ENCODE assay signal across 8 cellular contexts in the genomic region with DNA sequence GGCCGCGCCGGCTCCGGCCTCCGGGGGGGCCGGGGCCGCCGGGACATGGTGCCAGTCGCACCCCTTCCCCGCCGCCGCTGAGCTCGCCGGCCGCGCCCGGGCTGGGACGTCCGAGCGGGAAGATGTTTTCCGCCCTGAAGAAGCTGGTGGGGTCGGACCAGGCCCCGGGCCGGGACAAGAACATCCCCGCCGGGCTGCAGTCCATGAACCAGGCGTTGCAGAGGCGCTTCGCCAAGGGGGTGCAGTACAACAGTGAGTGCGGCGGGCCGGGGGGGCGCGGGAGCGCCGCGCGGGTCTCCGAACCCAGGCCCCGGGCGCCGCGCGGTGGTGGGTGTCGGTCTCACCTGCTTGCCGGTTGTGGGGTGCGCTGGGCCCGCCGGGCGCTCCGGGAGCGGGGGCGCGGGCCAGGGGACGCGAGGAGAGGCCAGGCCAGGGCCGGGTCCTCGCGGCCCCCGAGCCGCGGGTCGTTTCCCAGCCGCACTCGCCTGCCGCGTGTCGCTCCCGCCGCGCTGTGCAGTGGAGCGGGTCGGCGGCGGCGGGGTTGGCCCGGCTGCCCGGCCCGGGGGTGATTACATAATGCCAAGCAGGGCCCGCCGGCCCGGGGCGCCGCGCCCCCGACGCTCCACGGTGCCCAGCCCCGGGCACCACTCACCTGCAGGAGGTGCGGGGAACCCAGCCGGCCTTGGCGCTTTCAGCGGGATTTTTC. TPM values are rescaled to one million over a fixed set of nuclear protein-coding genes. Genes with fewer than 3 reads are reported as not detected.
DNase-seq lines count a peak whose midpoint lies in the region; ATAC-seq and TF ChIP-seq lines count a peak whose summit lies in the region.

No MANE protein-coding gene starts in this region.

- H3K9me3 ChIP-seq in AG04450 (ENCODE audit: control insufficient read depth, insufficient read depth, low read length): no peaks in the 10 kb centered on the region; the same call in 1 of the 2 replicates
- no peaks in the 10 kb centered on the region for H3K9me3 ChIP-seq in suprapubic skin

- POLR2A ChIA-PET in AG04450 (lab: Yijun Ruan, JAX): interaction anchor here (1.0 kb wide), 2 partner anchors 14 to 18 kb away, joined by 3 read pairs; no protein-coding TSS in a partner anchor
- POLR2A ChIA-PET in activated CD4-positive, alpha-beta T cell treated with anti-CD3 and anti-CD28 coated beads for 36 hours (lab: Charles Lee): no interaction called here

- H3K4me3 ChIP-seq in AG04450 (ENCODE audit: low read depth, low read length) (peak overlapping the region; percentile 78), suprapubic skin (peak overlapping the region; percentile 97)

- DNase-seq in AG04450 (ENCODE audit: low read depth, low spot score): no peak
- DNase-seq in activated CD4-positive, alpha-beta T cell treated with anti-CD3 and anti-CD28 coated beads for 36 hours: peak; percentile 57
- peak; percentile 39 for DNase-seq in effector CD4-positive, alpha-beta T cell
- DNase-seq in midbrain (lab: John Stamatoyannopoulos, UW): peak; percentile 37
- DNase-seq in suprapubic skin (ENCODE audit: low spot score in 2 of 2): no peak
- no peak for DNase-seq in globus pallidus (ENCODE audit: low spot score)

- TF ChIP-seq EP300 in suprapubic skin (IDR thresholded peaks at IDR 0.05): no peak

- H3K36me3 Mint-ChIP-seq in activated CD4-positive, alpha-beta T cell treated with anti-CD3 and anti-CD28 coated beads for 36 hours (ENCODE audit: low read depth): peaks cover 18% of the 10 kb centered on the region

- intact Hi-C loops in activated CD4-positive, alpha-beta T cell treated with anti-CD3 and anti-CD28 coated beads for 36 hours (cut with DNase I, micrococcal nuclease): loop anchor here in 1 of 2 experiments (10.0 kb wide), 1 partner anchor 693 kb away; the partner anchor contains the start of gene TMEM250

- peaks cover 5% of the 10 kb centered on the region for H3K36me3 ChIP-seq in suprapubic skin

- no peaks in the 10 kb centered on the region for H3K27me3 Mint-ChIP-seq in activated CD4-positive, alpha-beta T cell treated with anti-CD3 and anti-CD28 coated beads for 36 hours

- TF ChIP-seq POLR2A in suprapubic skin (IDR thresholded peaks at IDR 0.05): no peak

- TF ChIP-seq CTCF in AG04450 (IDR thresholded peaks at IDR 0.05; ENCODE audit: low read depth, low read length) (no peak), suprapubic skin (IDR thresholded peaks at IDR 0.05) (no peak)

- H3K27ac Mint-ChIP-seq in activated CD4-positive, alpha-beta T cell treated with anti-CD3 and anti-CD28 coated beads for 36 hours: no peak overlapping the region

- H3K4me1 ChIP-seq in suprapubic skin: peaks cover 36% of the 10 kb centered on the region

- peaks cover 38% of the 10 kb centered on the region for H3K4me1 Mint-ChIP-seq in activated CD4-positive, alpha-beta T cell treated with anti-CD3 and anti-CD28 coated beads for 36 hours

- no peaks in the 10 kb centered on the region for H3K9me3 Mint-ChIP-seq in activated CD4-positive, alpha-beta T cell treated with anti-CD3 and anti-CD28 coated beads for 36 hours (ENCODE audit: low read depth)

- H3K4me3 Mint-ChIP-seq in activated CD4-positive, alpha-beta T cell treated with anti-CD3 and anti-CD28 coated beads for 36 hours: peak overlapping the region; percentile 73

- H3K27me3 ChIP-seq in AG04450 (ENCODE audit: control insufficient read depth, insufficient read depth, low read length) (no peaks in the 10 kb centered on the region), suprapubic skin (no peaks in the 10 kb centered on the region)

- H3K27ac ChIP-seq in AG04450 (ENCODE audit: low read depth, low read length) (no peak overlapping the region), suprapubic skin (peak overlapping the region; percentile 91)

- WGBS in suprapubic skin: 0% methylated on average over 3 of the region's 93 CpGs

- CTCF ChIA-PET in AG04450 (lab: Charles Lee): interaction anchor here (2.6 kb wide), 1 partner anchor 15 kb away, joined by 12 read pairs; no protein-coding TSS in a partner anchor
- CTCF ChIA-PET in activated CD4-positive, alpha-beta T cell treated with anti-CD3 and anti-CD28 coated beads for 36 hours (lab: Charles Lee): interaction anchor here (0.6 to 4.8 kb wide), 5 partner anchors 14 to 349 kb away, joined by 3 to 21 read pairs (median 5); partner anchors contain the start of gene AJM1

- peak; percentile 37 for ATAC-seq in GM19324 (IDR thresholded peaks at IDR 0.05; ENCODE audit: low FRiP score, unreplicated experiment)
- peak; percentile 37 for ATAC-seq in HG03342 (IDR thresholded peaks at IDR 0.05; ENCODE audit: unreplicated experiment)
- ATAC-seq in activated CD4-positive, alpha-beta T cell treated with anti-CD3 and anti-CD28 coated beads for 36 hours: peak; percentile 32

RNA-seq across cellular contexts. Expression of gene RABL6, which starts 0.5 kb away (rescaled TPM):
- 35.4 and 41.1 TPM in 2 replicates for polyA plus RNA-seq in AG04450 (2011; rRNA removed)
- polyA minus RNA-seq in AG04450 (2011; rRNA and poly(A)+ RNA removed): 48.7 and 53.3 TPM in 2 replicates
- 10 to 100 TPM; 66.2 to 71.8 TPM for total RNA-seq in activated CD4-positive, alpha-beta T cell treated with anti-CD3 and anti-CD28 coated beads for 36 hours
- 10 to 100 TPM; 54.2 to 70.7 (median 61.0) TPM for total RNA-seq in suprapubic skin

RNA-seq across cellular contexts. Expression of gene CCDC183, which starts 12.1 kb away (rescaled TPM):
- 0.05 and 0.21 TPM in 2 replicates for polyA plus RNA-seq in AG04450 (2011; rRNA removed)
- polyA minus RNA-seq in AG04450 (2011; rRNA and poly(A)+ RNA removed): 0.55 TPM in 1 of 2 replicates, not detected in the other
- under 1 TPM; 0.47 to 0.55 TPM for total RNA-seq in activated CD4-positive, alpha-beta T cell treated with anti-CD3 and anti-CD28 coated beads for 36 hours
- 10 to 100 TPM in 1 of 4 donors, 1 to 10 TPM in 3; 1.1 to 10.3 (median 2.3) TPM for total RNA-seq in suprapubic skin

RNA-seq across cellular contexts. Expression of gene TMEM141, which starts 17.1 kb away (rescaled TPM):
- 34.9 and 44.3 TPM in 2 replicates for polyA plus RNA-seq in AG04450 (2011; rRNA removed)
- 9.3 and 18.9 TPM in 2 replicates for polyA minus RNA-seq in AG04450 (2011; rRNA and poly(A)+ RNA removed)
- total RNA-seq in activated CD4-positive, alpha-beta T cell treated with anti-CD3 and anti-CD28 coated beads for 36 hours: 10 to 100 TPM; 30.9 to 47.1 TPM
- 100 to 1,000 TPM in 2 of 4 donors, 10 to 100 TPM in 2; 71.1 to 148 (median 115) TPM for total RNA-seq in suprapubic skin

RNA-seq across cellular contexts. Expression of gene AJM1, which starts 34.0 kb away (rescaled TPM):
- polyA plus RNA-seq in AG04450 (2011; rRNA removed): 0.26 and 0.42 TPM in 2 replicates
- 0.22 and 0.23 TPM in 2 replicates for polyA minus RNA-seq in AG04450 (2011; rRNA and poly(A)+ RNA removed)
- total RNA-seq in activated CD4-positive, alpha-beta T cell treated with anti-CD3 and anti-CD28 coated beads for 36 hours: 1 to 10 TPM; 4.3 to 4.8 TPM
- total RNA-seq in suprapubic skin: 1 to 10 TPM; 1.6 to 3.1 (median 2.2) TPM

RNA-seq across cellular contexts. Expression of gene PHPT1, which starts 41.0 kb away (rescaled TPM):
- polyA plus RNA-seq in AG04450 (2011; rRNA removed): 91.6 and 116 TPM in 2 replicates
- polyA minus RNA-seq in AG04450 (2011; rRNA and poly(A)+ RNA removed): 22.2 and 26.3 TPM in 2 replicates
- 10 to 100 TPM; 94.5 to 98.9 TPM for total RNA-seq in activated CD4-positive, alpha-beta T cell treated with anti-CD3 and anti-CD28 coated beads for 36 hours
- total RNA-seq in suprapubic skin: 10 to 100 TPM; 41.9 to 64.2 (median 46.6) TPM

Comparison
In these comparisons a context has a peak if more than half of its experiments do, and no peak if none do; other contexts are left out.
1. DNase-seq: peak in activated CD4-positive, alpha-beta T cell treated with anti-CD3 and anti-CD28 coated beads for 36 hours (single experiment), effector CD4-positive, alpha-beta T cell (single experiment) and midbrain (single experiment); none in AG04450 (single experiment), suprapubic skin (0 of 2) and globus pallidus (single experiment).
2. Peak in every context shown above with its lines, with median percentiles within 50 percentile points of each other: ATAC-seq.